ENCODE assay signal across 21 cellular contexts in the genomic region with DNA sequence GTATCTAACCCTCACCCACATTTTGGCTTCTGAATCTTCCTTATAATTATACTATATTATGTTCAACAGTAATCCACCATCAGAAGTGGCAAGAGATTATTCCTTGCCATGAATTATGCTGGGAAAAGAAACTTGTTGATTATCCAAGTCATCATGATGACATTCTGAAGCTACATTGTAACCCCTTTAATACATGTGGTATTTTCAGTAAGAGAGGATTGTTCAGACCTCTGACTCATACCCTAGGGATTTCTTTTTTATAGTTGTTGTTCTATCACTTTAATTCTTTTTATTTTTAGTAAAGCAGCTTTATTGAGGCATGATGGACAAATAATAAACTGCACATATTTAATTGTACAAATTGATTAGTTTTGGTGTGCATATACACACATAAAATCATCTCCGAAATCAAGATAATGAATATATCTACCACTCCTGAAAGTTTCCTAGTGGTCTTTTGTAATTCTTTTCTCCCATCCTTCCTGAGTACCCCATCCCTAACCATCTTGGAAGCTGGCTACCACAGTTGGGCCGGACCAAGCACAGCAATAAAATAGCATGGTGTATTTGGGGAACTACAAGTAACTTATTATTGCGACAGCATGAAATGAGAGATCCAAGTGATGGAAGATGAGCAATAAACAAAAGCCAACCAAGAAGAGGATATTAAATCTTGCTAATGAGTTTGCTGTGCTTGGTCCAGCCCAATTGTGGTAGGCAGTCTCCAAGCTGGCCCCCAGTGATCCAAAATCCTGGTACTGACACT.
DNase-seq lines count a peak whose midpoint lies in the region; ATAC-seq and TF ChIP-seq lines count a peak whose summit lies in the region.
"Had no signal": no experiment of that assay in that cellular context is flagged by ENCODE, and none has a peak within 500 bp of the region (broad histone marks: within the 10 kb centered on the region; RNA-seq: fewer than 3 reads in every experiment).

No MANE protein-coding gene starts in this region.

- H3K27me3 Mint-ChIP-seq in H9 (ENCODE audit: low read depth) = no peaks in the 10 kb centered on the region
- H3K27me3 Mint-ChIP-seq in WTC11 (ENCODE audit: low read depth) = no peaks in the 10 kb centered on the region
- H3K27me3 Mint-ChIP-seq: stimulated activated memory B cell treated with anti-CD40 and anti-IgM and Interleukin-4, amounts not matched to agents 10 μg/mL and 1 μg/mL and 100 μg/mL, for 72 hours had no signal

- no peak for TF ChIP-seq CTCF in SK-N-SH (IDR thresholded peaks at IDR 0.05)
- no peak for TF ChIP-seq CTCF in astrocyte of the cerebellum (IDR thresholded peaks at IDR 0.05; ENCODE audit: low read depth, low read length, missing control alignments)
- no peak for TF ChIP-seq CTCF in fibroblast of villous mesenchyme (IDR thresholded peaks at IDR 0.05; ENCODE audit: insufficient read depth, low read depth, low read length)
- no peak for TF ChIP-seq CTCF in H9 (conservative IDR thresholded peaks at IDR 0.05)
- TF ChIP-seq CTCF in WTC11 (IDR thresholded peaks at IDR 0.05) = no peak

- H2AK5ac ChIP-seq in mesendoderm (ENCODE audit: low read length) (no peak overlapping the region), H9 (ENCODE audit: insufficient read length, low read length) (no peak overlapping the region)

- H3K79me1 ChIP-seq in mesendoderm (ENCODE audit: low read length) = no peaks in the 10 kb centered on the region
- H3K79me1 ChIP-seq in H9 (ENCODE audit: insufficient read depth, low read depth, low read length, poor library complexity, severe bottlenecking) = no peaks in the 10 kb centered on the region

- POLR2A ChIA-PET in SK-N-SH (lab: Yijun Ruan, JAX) = no interaction called here
- POLR2A ChIA-PET in WTC11 (lab: Charles Lee) = no interaction called here

- no peak overlapping the region for H3K18ac ChIP-seq in mesendoderm (ENCODE audit: low read length)
- H3K18ac ChIP-seq in H9 (ENCODE audit: insufficient read length, low read depth, low read length) = no peak overlapping the region

- H3K4me1 ChIP-seq in SK-N-SH (ENCODE audit: control insufficient read depth in 1 of 2, insufficient read depth in 2 of 2, low read depth in 1 of 2, low read length in 1 of 2) = no peaks in the 10 kb centered on the region
- no peaks in the 10 kb centered on the region for H3K4me1 ChIP-seq in mesendoderm (ENCODE audit: control insufficient read depth, low read depth, low read length)
- no peaks in the 10 kb centered on the region for H3K4me1 ChIP-seq in H9 (ENCODE audit: insufficient read depth, low read length)

- CTCF ChIA-PET in SK-N-SH (lab: Yijun Ruan, JAX) = no interaction called here
- CTCF ChIA-PET in WTC11 (lab: Charles Lee) = no interaction called here

- no peak overlapping the region for H3K4me3 ChIP-seq in SK-N-SH (ENCODE audit: low read depth in 2 of 2, low read length in 1 of 2)
- no peak overlapping the region for H3K4me3 ChIP-seq in astrocyte of the cerebellum (ENCODE audit: low read depth, low read length)
- no peak overlapping the region for H3K4me3 ChIP-seq in fibroblast of villous mesenchyme (ENCODE audit: low read depth, low read length)
- no peak overlapping the region for H3K4me3 ChIP-seq in mesendoderm (ENCODE audit: low read length)
- H3K4me3 ChIP-seq: MG63, ovary had no signal

- no peaks in the 10 kb centered on the region for H3K9me3 ChIP-seq in SK-N-SH
- H3K9me3 ChIP-seq in H9 (ENCODE audit: control insufficient read depth, low read depth, low read length) = no peaks in the 10 kb centered on the region
- H3K9me3 ChIP-seq: MG63, ovary had no signal

- H3F3A ChIP-seq in SK-N-SH (replicated peaks; ENCODE audit: insufficient read depth) = no peaks in the 10 kb centered on the region

- H3K23ac ChIP-seq in mesendoderm (ENCODE audit: low read length) (no peak overlapping the region), H9 (ENCODE audit: insufficient read length, low read depth, low read length) (no peak overlapping the region)

- H3K27me3 ChIP-seq in SK-N-SH (ENCODE audit: insufficient read depth) (no peaks in the 10 kb centered on the region), mesendoderm (ENCODE audit: insufficient read depth, low read length, poor library complexity) (no peaks in the 10 kb centered on the region), H9 (ENCODE audit: insufficient read depth, low read length) (no peaks in the 10 kb centered on the region)
- H3K27me3 ChIP-seq: MG63, ovary had no signal

- H3K27ac ChIP-seq in SK-N-SH (ENCODE audit: low read depth in 2 of 2, low read length in 1 of 2) (no peak overlapping the region), mesendoderm (ENCODE audit: low read depth, low read length) (no peak overlapping the region), H9 (ENCODE audit: insufficient read length, low read depth, low read length) (no peak overlapping the region)
- H3K27ac ChIP-seq: ovary had no signal

- H2AFZ ChIP-seq in SK-N-SH (ENCODE audit: low read depth) = no peak overlapping the region
- no peak overlapping the region for H2AFZ ChIP-seq in H9 (ENCODE audit: low read length)

- H2BK12ac ChIP-seq in H9 (ENCODE audit: insufficient read length, low read depth, low read length) = no peak overlapping the region

- H2BK20ac ChIP-seq in H9 (ENCODE audit: low read depth, low read length, poor library complexity, severe bottlenecking) = no peak overlapping the region

- H4K5ac ChIP-seq in mesendoderm (ENCODE audit: low read length) (no peak overlapping the region), H9 (ENCODE audit: insufficient read length, low read depth, low read length) (no peak overlapping the region)

- H4K20me1 ChIP-seq in SK-N-SH (ENCODE audit: insufficient read depth) (no peaks in the 10 kb centered on the region), H9 (ENCODE audit: control insufficient read depth, insufficient read depth, insufficient read length) (no peaks in the 10 kb centered on the region)

- H3K36me3 ChIP-seq in SK-N-SH (replicated peaks in 1 of 2; ENCODE audit: control insufficient read depth in 1 of 2, insufficient read depth in 2 of 2, low read length in 1 of 2) (no peaks in the 10 kb centered on the region), mesendoderm (ENCODE audit: control insufficient read depth, insufficient read depth, low read length) (no peaks in the 10 kb centered on the region)
- H3K36me3 ChIP-seq: MG63, ovary had no signal

- H3K4me3 Mint-ChIP-seq in H9 = no peak overlapping the region
- H3K4me3 Mint-ChIP-seq in WTC11 = no peak overlapping the region
- H3K4me3 Mint-ChIP-seq: CD8-positive, alpha-beta memory T cell; stimulated activated memory B cell treated with anti-CD40 and anti-IgM and Interleukin-4, amounts not matched to agents 10 μg/mL and 1 μg/mL and 100 μg/mL, for 72 hours had no signal

- no peak overlapping the region for H3K14ac ChIP-seq in H9 (ENCODE audit: insufficient read depth, low read length)

- H3T11ph ChIP-seq in H9 (ENCODE audit: low read length) = no peak overlapping the region

- H3K9me2 ChIP-seq in SK-N-SH = no peaks in the 10 kb centered on the region

- ATAC-seq in SK-N-SH treated with all-trans-retinoic acid at 6 μM for 48 hours (0 out of 3 replicates have a peak, but pooled peaks have one; percentile 31), WTC11 (no peak)
- ATAC-seq: left ventricle myocardium superior; stimulated activated memory B cell treated with anti-CD40 and anti-IgM and Interleukin-4, amounts not matched to agents 10 μg/mL and 1 μg/mL and 100 μg/mL, for 72 hours had no signal

- no peak for DNase-seq in SK-N-SH
- DNase-seq in astrocyte of the cerebellum (ENCODE audit: low read depth) = peak; percentile 19
- peak; percentile 56 for DNase-seq in fibroblast of villous mesenchyme (ENCODE audit: low read depth)
- DNase-seq in mesendoderm = no peak
- no peak for DNase-seq in H9
- DNase-seq in WTC11 (ENCODE audit: low spot score) = no peak
- DNase-seq in DMS153 (lab: John Stamatoyannopoulos, UW) = no peak
- DNase-seq: activated CD4-positive, alpha-beta T cell treated with anti-CD3 and anti-CD28 coated beads for 4 hours; activated CD8-positive, alpha-beta memory T cell treated with anti-CD3 and anti-CD28 coated beads, Interleukin-2, amount 50 U/mL, for 4 hours; activated naive CD4-positive, alpha-beta T cell; CD8-positive, alpha-beta memory T cell; left ventricle myocardium superior; MG63; NCI-H2029; NCI-H510A treated with DMSO at 0.1 percent for 48 hours; ovary; small intestine; T1000; trophoblast cell had no signal

- no peak for TF ChIP-seq EP300 in SK-N-SH (IDR thresholded peaks at IDR 0.05; ENCODE audit: borderline replicate concordance in 1 of 2, low read depth in 1 of 2, low read length in 1 of 2)

- no peak overlapping the region for H3K4me2 ChIP-seq in SK-N-SH
- H3K4me2 ChIP-seq in mesendoderm (ENCODE audit: low read length) = no peak overlapping the region
- H3K4me2 ChIP-seq in H9 (ENCODE audit: insufficient read depth, insufficient read length, low read length) = no peak overlapping the region

- no peak for TF ChIP-seq RAD21 in SK-N-SH (IDR thresholded peaks at IDR 0.05; ENCODE audit: low read length)

- H3K4me1 Mint-ChIP-seq in H9 (no peaks in the 10 kb centered on the region; a peak in 1 of 4 replicates), WTC11 (peaks cover 8% of the 10 kb centered on the region)
- H3K4me1 Mint-ChIP-seq: CD8-positive, alpha-beta memory T cell; stimulated activated memory B cell treated with anti-CD40 and anti-IgM and Interleukin-4, amounts not matched to agents 10 μg/mL and 1 μg/mL and 100 μg/mL, for 72 hours had no signal

- H2BK15ac ChIP-seq in mesendoderm (replicated peaks; ENCODE audit: low read depth) (no peak overlapping the region), H9 (ENCODE audit: low read depth, low read length) (no peak overlapping the region)

- no peaks in the 10 kb centered on the region for H3K36me3 Mint-ChIP-seq in H9 (ENCODE audit: insufficient read depth in 1 of 3, low read depth in 3 of 3)
- no peaks in the 10 kb centered on the region for H3K36me3 Mint-ChIP-seq in WTC11
- H3K36me3 Mint-ChIP-seq: stimulated activated memory B cell treated with anti-CD40 and anti-IgM and Interleukin-4, amounts not matched to agents 10 μg/mL and 1 μg/mL and 100 μg/mL, for 72 hours had no signal

- H3K9me3 Mint-ChIP-seq in H9 (no peaks in the 10 kb centered on the region; a peak in 1 of 5 replicates), WTC11 (peaks cover 4% of the 10 kb centered on the region)

- H4K8ac ChIP-seq in mesendoderm (ENCODE audit: low read depth, low read length) (no peak overlapping the region), H9 (replicated peaks; ENCODE audit: insufficient read length, low read depth, low read length) (no peak overlapping the region)

- H2BK5ac ChIP-seq in mesendoderm (ENCODE audit: low read length) (no peak overlapping the region), H9 (ENCODE audit: insufficient read length, low read length) (no peak overlapping the region)

- H3K9ac ChIP-seq in SK-N-SH (no peak overlapping the region), mesendoderm (ENCODE audit: low read length) (no peak overlapping the region), H9 (ENCODE audit: extremely low read depth, insufficient read length, low read length) (no peak overlapping the region)

- in situ Hi-C loops in astrocyte of the cerebellum (cut with HindIII; ENCODE audit: low sequenced_read_pairs) = no loop called here

- no peak overlapping the region for H3K56ac ChIP-seq in mesendoderm (ENCODE audit: low read length)
- H3K56ac ChIP-seq in H9 (ENCODE audit: insufficient read length, low read depth, low read length) = no peak overlapping the region

- H2BK120ac ChIP-seq in mesendoderm (ENCODE audit: low read depth, low read length) (no peak overlapping the region), H9 (ENCODE audit: low read depth, low read length, poor library complexity, severe bottlenecking) (no peak overlapping the region)

- WGBS in SK-N-SH (ENCODE audit: low lambda C conversion rate) = 69% methylated on average over 3 of the region's 3 CpGs
- no CpG with 5 or more reads among the region's 3 CpGs for WGBS in mesendoderm (ENCODE audit: extremely low coverage, insufficient coverage, low lambda C conversion rate)
- no CpG with 5 or more reads among the region's 3 CpGs for WGBS in H9 (ENCODE audit: extremely low coverage, insufficient read length, low lambda C conversion rate)

- no peak overlapping the region for H3K4ac ChIP-seq in mesendoderm (ENCODE audit: low read depth, low read length)
- H3K4ac ChIP-seq in H9 (ENCODE audit: low read depth, low read length) = no peak overlapping the region

- no peak overlapping the region for H4K91ac ChIP-seq in H9 (ENCODE audit: insufficient read length, low read depth, low read length)

- H3K27ac Mint-ChIP-seq in H9 = no peak overlapping the region
- no peak overlapping the region for H3K27ac Mint-ChIP-seq in WTC11
- H3K27ac Mint-ChIP-seq: stimulated activated memory B cell treated with anti-CD40 and anti-IgM and Interleukin-4, amounts not matched to agents 10 μg/mL and 1 μg/mL and 100 μg/mL, for 72 hours had no signal

- H3K23me2 ChIP-seq in H9 (ENCODE audit: insufficient read length, low read depth, low read length, poor library complexity, severe bottlenecking) = no peaks in the 10 kb centered on the region

- no peaks in the 10 kb centered on the region for H3K79me2 ChIP-seq in SK-N-SH (ENCODE audit: insufficient read depth)
- no peaks in the 10 kb centered on the region for H3K79me2 ChIP-seq in mesendoderm (ENCODE audit: control insufficient read depth, insufficient read depth, low read length)
- no peaks in the 10 kb centered on the region for H3K79me2 ChIP-seq in H9 (ENCODE audit: insufficient read depth, low read length)

Comparison
In these comparisons a context has a peak if more than half of its experiments do, and no peak if none do; other contexts are left out.
1. DNase-seq: peak in astrocyte of the cerebellum (single experiment) and fibroblast of villous mesenchyme (single experiment); none in SK-N-SH (single experiment), mesendoderm (single experiment), H9 (single experiment), WTC11 (single experiment) and DMS153 (single experiment).